Comparison of ENCODE assay signal across 6 cellular contexts in genomic region chr5:13786016-13786415, GRCh38.
"Had no signal": no experiment of that assay in that cellular context is flagged by ENCODE, and none has a peak within 500 bp of the region (broad histone marks: within the 10 kb centered on the region; RNA-seq: fewer than 3 reads in every experiment).

No MANE protein-coding gene starts in this region.

- DNase-seq: IMR-90, KBM-7, KG1 had no signal

- ATAC-seq: HepG2, K562 had no signal

- H3K27me3 Mint-ChIP-seq: IgD-negative memory B cell had no signal

- FAIRE-seq: HepG2, K562 had no signal

- H3K4me1 Mint-ChIP-seq: IgD-negative memory B cell had no signal

- H3K4me3 Mint-ChIP-seq: IgD-negative memory B cell had no signal

- H3K27ac Mint-ChIP-seq: IgD-negative memory B cell had no signal
